In the genomic region with DNA sequence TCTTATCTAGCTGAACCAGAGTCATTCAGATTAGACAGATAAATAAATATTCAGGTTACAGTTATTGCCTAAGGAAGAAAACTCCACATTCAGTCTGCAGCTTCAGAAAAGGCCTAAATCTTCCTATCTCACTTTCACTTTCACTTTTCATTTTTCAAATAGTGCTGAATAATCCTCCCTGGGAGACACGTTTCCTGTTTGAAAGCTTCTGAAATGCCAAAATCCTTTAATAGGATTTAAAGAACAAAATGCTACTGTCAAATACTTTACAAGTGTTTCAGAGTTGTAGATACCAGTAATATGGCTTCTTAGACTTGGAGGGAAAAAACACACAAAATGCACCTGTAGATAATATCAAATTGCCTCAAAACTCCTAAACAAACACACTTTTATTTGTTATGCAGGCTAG, we compare ENCODE assay signal across 8 cellular contexts. TPM values are rescaled to one million over a fixed set of nuclear protein-coding genes. Genes with fewer than 3 reads are reported as not detected.
DNase-seq lines count a peak whose midpoint lies in the region; ATAC-seq, FAIRE-seq and TF ChIP-seq lines count a peak whose summit lies in the region.

No MANE protein-coding gene starts in this region.

- H3K36me3 ChIP-seq in BLaER1 (peaks cover 40% of the 10 kb centered on the region), skeletal muscle satellite cell (ENCODE audit: insufficient read depth, low read length) (peaks cover 32% of the 10 kb centered on the region)

- peaks cover 72% of the 10 kb centered on the region for H4K20me1 ChIP-seq in BLaER1

- peaks cover 34% of the 10 kb centered on the region for H3K4me1 Mint-ChIP-seq in T-helper 17 cell

- DNase-seq in H54 (ENCODE audit: insufficient read length, low spot score) (no peak), T-helper 17 cell (no peak), fibroblast of peridontal ligament (ENCODE audit: extremely low read depth) (peak; percentile 64), KG1 (lab: John Stamatoyannopoulos, UW) (no peak), T1000 (lab: John Stamatoyannopoulos, UW) (no peak), G401 (ENCODE audit: low spot score) (no peak)

- H3K27ac ChIP-seq in BLaER1, result peak overlapping the region; percentile 54; the same call in 1 of the 2 replicates

- H3K9me3 ChIP-seq in BLaER1 (no peaks in the 10 kb centered on the region), T-helper 17 cell (ENCODE audit: control insufficient read depth, low read length, poor library complexity, severe bottlenecking) (no peaks in the 10 kb centered on the region), skeletal muscle satellite cell (replicated peaks; ENCODE audit: low read length) (no peaks in the 10 kb centered on the region)

- H3K4me3 ChIP-seq in BLaER1 (peak overlapping the region; percentile 58), skeletal muscle satellite cell (ENCODE audit: low read length) (peak overlapping the region; percentile 57)

- H3K27me3 ChIP-seq in BLaER1, result no peaks in the 10 kb centered on the region
- no peaks in the 10 kb centered on the region for H3K27me3 ChIP-seq in skeletal muscle satellite cell (ENCODE audit: control insufficient read depth, insufficient read depth, low read length)

- H3K27me3 Mint-ChIP-seq in T-helper 17 cell, result no peaks in the 10 kb centered on the region

- no peak for TF ChIP-seq POLR2A in H54 (IDR thresholded peaks at IDR 0.05; ENCODE audit: low read depth, low read length)

- in situ Hi-C loops in G401 (cut with HindIII; ENCODE audit: low sequenced_read_pairs), result no loop called here

- peak overlapping the region; percentile 83 for H3K27ac Mint-ChIP-seq in T-helper 17 cell

- peak; percentile 64 for FAIRE-seq in H54 (lab: Jason Lieb, UNC)

- H3K4me2 ChIP-seq in BLaER1 (peak overlapping the region; percentile 90), skeletal muscle satellite cell (ENCODE audit: low read length) (peak overlapping the region; percentile 77)

- H3K36me3 Mint-ChIP-seq in T-helper 17 cell (ENCODE audit: low read depth), result peaks cover 5% of the 10 kb centered on the region

- peak overlapping the region; percentile 79 for H3K4me3 Mint-ChIP-seq in T-helper 17 cell

- peaks cover 42% of the 10 kb centered on the region for H3K4me1 ChIP-seq in BLaER1
- H3K4me1 ChIP-seq in skeletal muscle satellite cell (ENCODE audit: control insufficient read depth, insufficient read depth, low read length), result peaks cover 22% of the 10 kb centered on the region

- ATAC-seq in T-helper 17 cell, result no peak

- H3K9ac ChIP-seq in BLaER1, result peak overlapping the region; percentile 48
- H3K9ac ChIP-seq in skeletal muscle satellite cell (ENCODE audit: low read depth, low read length), result peak overlapping the region; percentile 71

RNA-seq across cellular contexts. Expression of gene PSMB2, which starts 3.9 kb away (rescaled TPM):
- 10 to 100 TPM; 27.4 to 30.5 TPM for total RNA-seq in T-helper 17 cell
- 26.1 and 35.8 TPM in 2 replicates for total RNA-seq in skeletal muscle satellite cell (2012; rRNA removed)
- 99.8 and 124 TPM in 2 replicates for total RNA-seq in G401 (2014; rRNA removed; shearing (Covaris generic))
